In genomic region chr5:125446986-125447385, GRCh38 we compare ENCODE assay signal across 20 cellular contexts.
A peak's percentile ranks its signal among the peaks of the same experiment; 100 is the strongest.
DNase-seq lines count a peak whose midpoint lies in the region; TF ChIP-seq lines count a peak whose summit lies in the region.
"Had no signal": no experiment of that assay in that cellular context is flagged by ENCODE, and none has a peak within 500 bp of the region (broad histone marks: within the 10 kb centered on the region; RNA-seq: fewer than 3 reads in every experiment).

No MANE protein-coding gene starts in this region.

- DNase-seq in AG04450 (ENCODE audit: low read depth, low spot score): peak; percentile 61
- DNase-seq in LNCaP clone FGC (ENCODE audit: low read depth): peak; percentile 81
- peak; percentile 57 for DNase-seq in brain pericyte (ENCODE audit: low read depth, low spot score)
- peak; percentile 72 for DNase-seq in fibroblast of the conjunctiva (ENCODE audit: low read depth)
- DNase-seq in A172 (ENCODE audit: low spot score): no peak
- no peak for DNase-seq in islet precursor cell
- no peak for DNase-seq in tibial nerve (ENCODE audit: low spot score in 2 of 2)
- DNase-seq in germinal center (ENCODE audit: low spot score): no peak
- DNase-seq: ACHN; activated CD4-positive, alpha-beta T cell treated with anti-CD3 and anti-CD28 coated beads, Interleukin-2, amount 10 ng/mL, durations not matched to agents 7 days and 5 days; activated naive CD8-positive, alpha-beta T cell treated with anti-CD3 and anti-CD28 coated beads, Interleukin-2, amount 10 ng/mL, durations not matched to agents 7 days and 5 days; CD4-positive, alpha-beta T cell; DMS53; effector CD4-positive, alpha-beta T cell; gastrocnemius medialis; left cardiac atrium; NCI-H2029; substantia nigra; uterus had no signal

- TF ChIP-seq EP300 in tibial nerve (IDR thresholded peaks at IDR 0.05): no peak

- H3K4me3 ChIP-seq in AG04450 (ENCODE audit: low read depth, low read length): no peak overlapping the region
- no peak overlapping the region for H3K4me3 ChIP-seq in LNCaP clone FGC (ENCODE audit: low read depth, low read length)
- no peak overlapping the region for H3K4me3 ChIP-seq in tibial nerve
- H3K4me3 ChIP-seq: gastrocnemius medialis, skin epidermis, uterus had no signal

- CTCF ChIA-PET in AG04450 (lab: Charles Lee): interaction anchor here (0.8 to 0.9 kb wide), 2 partner anchors 34 to 38 kb away, joined by 3 read pairs; no protein-coding TSS in a partner anchor

- no peaks in the 10 kb centered on the region for H3K9me3 ChIP-seq in AG04450 (ENCODE audit: control insufficient read depth, insufficient read depth, low read length)
- peaks cover 0 to 23% (median 0%) of the 10 kb centered on the region in 4 donors for H3K9me3 ChIP-seq in tibial nerve
- H3K9me3 ChIP-seq: gastrocnemius medialis, uterus had no signal

- TF ChIP-seq CTCF in AG04450 (IDR thresholded peaks at IDR 0.05; ENCODE audit: low read depth, low read length) (no peak), LNCaP clone FGC (IDR thresholded peaks at IDR 0.05; ENCODE audit: control insufficient read depth, extremely low read depth, insufficient read depth) (no peak), tibial nerve (IDR thresholded peaks at IDR 0.05) (no peak)

- 52 to 67% methylated on average over 3 of the region's 3 CpGs for WGBS in tibial nerve, 2 donors

- no peak overlapping the region for H3K27ac ChIP-seq in AG04450 (ENCODE audit: low read depth, low read length)
- no peak overlapping the region for H3K27ac ChIP-seq in tibial nerve
- H3K27ac ChIP-seq: gastrocnemius medialis, skin epidermis, uterus had no signal

- TF ChIP-seq POLR2A in tibial nerve (IDR thresholded peaks at IDR 0.05): no peak

- POLR2A ChIA-PET in AG04450 (lab: Yijun Ruan, JAX): interaction anchor here (0.6 to 1.1 kb wide), 4 partner anchors 35 to 1952 kb away, joined by 3 to 6 read pairs (median 4); no protein-coding TSS in a partner anchor

- no peaks in the 10 kb centered on the region for H3K4me1 ChIP-seq in tibial nerve
- H3K4me1 ChIP-seq: gastrocnemius medialis, uterus had no signal

- no peaks in the 10 kb centered on the region for H3K27me3 ChIP-seq in AG04450 (ENCODE audit: control insufficient read depth, insufficient read depth, low read length)
- H3K27me3 ChIP-seq in tibial nerve: no peaks in the 10 kb centered on the region
- H3K27me3 ChIP-seq: gastrocnemius medialis, uterus had no signal

- no peaks in the 10 kb centered on the region for H3K36me3 ChIP-seq in tibial nerve
- H3K36me3 ChIP-seq: gastrocnemius medialis, uterus had no signal

Comparison
In these comparisons a context has a peak if more than half of its experiments do, and no peak if none do; other contexts are left out.
1. DNase-seq: peak in AG04450 (single experiment), LNCaP clone FGC (single experiment), brain pericyte (single experiment) and fibroblast of the conjunctiva (single experiment); none in A172 (single experiment), islet precursor cell (single experiment), tibial nerve (0 of 2) and germinal center (single experiment).